10 cellular contexts compared by ENCODE assay signal in genomic region chr6:1724616-1725015, GRCh38.
A peak's percentile ranks its signal among the peaks of the same experiment; 100 is the strongest.
DNase-seq lines count a peak whose midpoint lies in the region; ATAC-seq and TF ChIP-seq lines count a peak whose summit lies in the region.
"Had no signal": no experiment of that assay in that cellular context is flagged by ENCODE, and none has a peak within 500 bp of the region (broad histone marks: within the 10 kb centered on the region; RNA-seq: fewer than 3 reads in every experiment).

No MANE protein-coding gene starts in this region.

- intact Hi-C loops in posterior vena cava (cut with DNase I), result no loop called here
- intact Hi-C loops in activated CD4-positive, alpha-beta T cell treated with anti-CD3 and anti-CD28 coated beads for 36 hours (cut with DNase I, micrococcal nuclease), result no loop called here

- peaks cover 26% of the 10 kb centered on the region for H3K36me3 Mint-ChIP-seq in activated CD4-positive, alpha-beta T cell treated with anti-CD3 and anti-CD28 coated beads for 36 hours (ENCODE audit: low read depth)

- CTCF ChIA-PET in activated CD4-positive, alpha-beta T cell treated with anti-CD3 and anti-CD28 coated beads for 36 hours (lab: Charles Lee), result interaction anchor here (0.6 kb wide), 1 partner anchor 68 kb away, joined by 3 read pairs; no protein-coding TSS in a partner anchor

- H3K4me1 ChIP-seq in foreskin keratinocyte, result peaks cover 5% of the 10 kb centered on the region

- no peak overlapping the region for H3K27ac Mint-ChIP-seq in activated CD4-positive, alpha-beta T cell treated with anti-CD3 and anti-CD28 coated beads for 36 hours

- DNase-seq in ELF-1 (ENCODE audit: low read depth, low spot score) (peak; percentile 79), NCI-H510A treated with DMSO at 0.1 percent for 48 hours (lab: John Stamatoyannopoulos, UW) (peak; percentile 43), foreskin keratinocyte (peak in 1 of 2 donors; percentile 64), posterior vena cava (ENCODE audit: low spot score) (peak; percentile 87), activated gamma-delta T cell (lab: John Stamatoyannopoulos, UW) (no peak), GOT3 (lab: John Stamatoyannopoulos, UW) (no peak)
- no peak for DNase-seq in activated CD4-positive, alpha-beta T cell treated with anti-CD3 and anti-CD28 coated beads for 36 hours
- DNase-seq: Kasumi-1 had no signal

- POLR2A ChIA-PET in activated CD4-positive, alpha-beta T cell treated with anti-CD3 and anti-CD28 coated beads for 36 hours (lab: Charles Lee), result no interaction called here

- no peaks in the 10 kb centered on the region for H3K4me1 Mint-ChIP-seq in activated CD4-positive, alpha-beta T cell treated with anti-CD3 and anti-CD28 coated beads for 36 hours
- H3K4me1 Mint-ChIP-seq: central memory CD8-positive, alpha-beta T cell had no signal

- no peaks in the 10 kb centered on the region for H3K9me3 Mint-ChIP-seq in activated CD4-positive, alpha-beta T cell treated with anti-CD3 and anti-CD28 coated beads for 36 hours (ENCODE audit: low read depth)
- H3K9me3 Mint-ChIP-seq: central memory CD8-positive, alpha-beta T cell had no signal

- no peaks in the 10 kb centered on the region for H3K27me3 Mint-ChIP-seq in activated CD4-positive, alpha-beta T cell treated with anti-CD3 and anti-CD28 coated beads for 36 hours
- H3K27me3 Mint-ChIP-seq: central memory CD8-positive, alpha-beta T cell had no signal

- H3K27me3 ChIP-seq in foreskin keratinocyte, result no peaks in the 10 kb centered on the region

- TF ChIP-seq CTCF in foreskin keratinocyte (conservative IDR thresholded peaks at IDR 0.05), result no peak

- no peak overlapping the region for H3K4me3 Mint-ChIP-seq in activated CD4-positive, alpha-beta T cell treated with anti-CD3 and anti-CD28 coated beads for 36 hours
- H3K4me3 Mint-ChIP-seq: central memory CD8-positive, alpha-beta T cell had no signal

- ATAC-seq in foreskin keratinocyte (peak; percentile 87), GM21447 (IDR thresholded peaks at IDR 0.05; ENCODE audit: unreplicated experiment) (no peak)
- no peak for ATAC-seq in activated CD4-positive, alpha-beta T cell treated with anti-CD3 and anti-CD28 coated beads for 36 hours

- peak overlapping the region; percentile 55 for H3K27ac ChIP-seq in foreskin keratinocyte

Comparison
In these comparisons a context has a peak if more than half of its experiments do, and no peak if none do; other contexts are left out.
1. DNase-seq: peak in ELF-1 (single experiment), NCI-H510A treated with DMSO at 0.1 percent for 48 hours (single experiment) and posterior vena cava (single experiment); none in activated CD4-positive, alpha-beta T cell treated with anti-CD3 and anti-CD28 coated beads for 36 hours (single experiment), activated gamma-delta T cell (single experiment) and GOT3 (single experiment).